Comparison of ENCODE assay signal across 8 cellular contexts in genomic region chr1:109282952-109283747, GRCh38. TPM values are rescaled to one million over a fixed set of nuclear protein-coding genes. Genes with fewer than 3 reads are reported as not detected.
DNase-seq lines count a peak whose midpoint lies in the region; TF ChIP-seq lines count a peak whose summit lies in the region.

PSRC1 (minus strand) TSS chr1:109283145.

- H3K4me3 ChIP-seq in GM06990 (replicated peaks; ENCODE audit: low read depth, low read length) (peak within 1 kb of the TSS; percentile 85), HFF-Myc (replicated peaks; ENCODE audit: low read depth, low read length) (peak within 1 kb of the TSS; percentile 85)

- CTCF ChIA-PET in activated naive CD4-positive, alpha-beta T cell treated with anti-CD3 and anti-CD28 coated beads, Interleukin-2, amount 10 ng/mL, durations not matched to agents 7 days and 5 days (lab: Charles Lee), result interaction anchor here (0.9 to 3.3 kb wide), 11 partner anchors 10 to 249 kb away, joined by 3 to 41 read pairs (median 4); partner anchors contain the start of gene SORT1

- H3K4me1 Mint-ChIP-seq in activated naive CD4-positive, alpha-beta T cell treated with anti-CD3 and anti-CD28 coated beads, Interleukin-2, amount 10 ng/mL, durations not matched to agents 7 days and 5 days, result peaks cover 38% of the 10 kb centered on the region

- H3K4me3 Mint-ChIP-seq in activated naive CD4-positive, alpha-beta T cell treated with anti-CD3 and anti-CD28 coated beads, Interleukin-2, amount 10 ng/mL, durations not matched to agents 7 days and 5 days, result peak within 1 kb of the TSS; percentile 98

- TF ChIP-seq CTCF in GM06990 (IDR thresholded peaks at IDR 0.05; ENCODE audit: insufficient read depth, low read length, poor library complexity, severe bottlenecking) (peak; percentile 67), HFF-Myc (IDR thresholded peaks at IDR 0.05; ENCODE audit: low read depth, low read length, missing control alignments) (peak; percentile 23)

- no peaks in the 10 kb centered on the region for H3K27me3 ChIP-seq in GM06990 (replicated peaks; ENCODE audit: control insufficient read depth, insufficient read depth, low read length)

- no peaks in the 10 kb centered on the region for H3K36me3 ChIP-seq in GM06990 (ENCODE audit: control insufficient read depth, insufficient read depth, low read length)

- peaks cover 13% of the 10 kb centered on the region for H3K27me3 Mint-ChIP-seq in activated naive CD4-positive, alpha-beta T cell treated with anti-CD3 and anti-CD28 coated beads, Interleukin-2, amount 10 ng/mL, durations not matched to agents 7 days and 5 days

- no peaks in the 10 kb centered on the region for H3K9me3 Mint-ChIP-seq in activated naive CD4-positive, alpha-beta T cell treated with anti-CD3 and anti-CD28 coated beads, Interleukin-2, amount 10 ng/mL, durations not matched to agents 7 days and 5 days

- peak within 1 kb of the TSS; percentile 90 for H3K27ac Mint-ChIP-seq in activated naive CD4-positive, alpha-beta T cell treated with anti-CD3 and anti-CD28 coated beads, Interleukin-2, amount 10 ng/mL, durations not matched to agents 7 days and 5 days

- H3K36me3 Mint-ChIP-seq in activated naive CD4-positive, alpha-beta T cell treated with anti-CD3 and anti-CD28 coated beads, Interleukin-2, amount 10 ng/mL, durations not matched to agents 7 days and 5 days, result peaks cover 9% of the 10 kb centered on the region

- DNase-seq in GM06990 (ENCODE audit: extremely low read depth, insufficient read length) (peak; percentile 89), HFF-Myc (ENCODE audit: extremely low read depth, low read depth) (peak; percentile 87), NAMALWA (ENCODE audit: low spot score) (peak; percentile 91), SK-N-DZ (ENCODE audit: low spot score) (peak; percentile 95), germinal center (ENCODE audit: low spot score) (peak; percentile 98), nucleus accumbens (lab: John Stamatoyannopoulos, UW) (peak; percentile 81 to 99 (median 97))
- peak; percentile 95 for DNase-seq in activated naive CD4-positive, alpha-beta T cell treated with anti-CD3 and anti-CD28 coated beads, Interleukin-2, amount 10 ng/mL, durations not matched to agents 7 days and 5 days

- peak within 1 kb of the TSS; percentile 98 for H3K27ac ChIP-seq in temporal lobe (ENCODE audit: low read depth, low read length)

RNA-seq across cellular contexts. Expression of gene PSRC1, which starts in this region (rescaled TPM):
- 83.0 and 87.1 TPM in 2 replicates for polyA plus RNA-seq in SK-N-DZ (2014; cell fraction: cytosol; rRNA removed)
- 240 and 284 TPM in 2 replicates for polyA plus RNA-seq in SK-N-DZ (2014; cell fraction: nucleus; rRNA removed)
- 6.9 TPM for total RNA-seq in temporal lobe

Comparison
In these comparisons a context has a peak if more than half of its experiments do, and no peak if none do; other contexts are left out.
1. Peak in every context shown above with its lines: DNase-seq, H3K4me3 ChIP-seq and H3K27ac ChIP-seq.